Comparison of ENCODE assay signal across 8 cellular contexts in the genomic region with DNA sequence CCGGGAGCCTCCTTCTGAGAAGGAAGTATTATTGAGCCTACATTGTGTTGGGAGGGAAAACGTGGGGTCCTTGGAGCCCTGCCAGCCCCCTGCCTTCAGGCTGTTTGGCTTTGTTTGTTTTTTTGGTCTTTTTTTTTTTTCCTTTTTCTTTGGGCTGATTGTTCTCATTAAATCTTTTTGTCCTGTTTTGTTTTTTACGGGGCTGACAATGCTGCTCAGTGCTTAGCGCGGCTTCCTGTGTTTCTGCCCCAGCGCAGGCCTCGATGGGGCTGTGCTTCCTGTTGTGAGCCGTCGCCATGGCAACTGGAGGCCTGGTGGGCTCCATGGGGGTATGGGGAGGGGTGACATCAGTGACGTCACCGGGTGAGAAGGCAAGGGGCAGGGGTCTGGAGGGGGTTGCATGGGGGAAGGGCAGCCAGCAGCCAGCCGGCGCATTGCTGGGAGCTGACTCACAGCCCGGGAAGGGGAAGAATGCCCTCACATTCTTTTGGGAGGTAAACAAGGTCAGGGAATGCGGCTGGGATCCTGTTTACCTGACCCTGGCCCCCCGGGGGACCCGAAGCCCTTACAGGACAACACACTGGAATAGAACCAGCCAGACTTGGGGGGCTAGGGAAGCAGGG. TPM values are rescaled to one million over a fixed set of nuclear protein-coding genes. Genes with fewer than 3 reads are reported as not detected.
A peak's percentile ranks its signal among the peaks of the same experiment; 100 is the strongest.
DNase-seq lines count a peak whose midpoint lies in the region; ATAC-seq, FAIRE-seq and TF ChIP-seq lines count a peak whose summit lies in the region.

No MANE protein-coding gene starts in this region.

- H3K4me3 ChIP-seq in RWPE2 (ENCODE audit: severe bottlenecking): no peak overlapping the region
- H3K4me3 ChIP-seq in cardiac muscle cell: no peak overlapping the region
- H3K4me3 ChIP-seq in trophoblast cell (ENCODE audit: low read depth, low read length): no peak overlapping the region

- H2BK120ac ChIP-seq in trophoblast cell (ENCODE audit: insufficient read depth, low read length, poor library complexity): peak overlapping the region; percentile 99

- peaks cover 60% of the 10 kb centered on the region for H3K79me1 ChIP-seq in trophoblast cell (ENCODE audit: low read length)

- H4K12ac ChIP-seq in trophoblast cell (ENCODE audit: low read depth, low read length): peak overlapping the region; percentile 71

- H3K27ac ChIP-seq in RWPE2 (ENCODE audit: poor library complexity, severe bottlenecking) (peak overlapping the region; percentile 96), cardiac muscle cell (peak overlapping the region; percentile 64), trophoblast cell (ENCODE audit: low read depth, low read length) (peak overlapping the region; percentile 94)

- peak overlapping the region; percentile 96 for H3K18ac ChIP-seq in trophoblast cell (ENCODE audit: low read length)

- H3K9ac ChIP-seq in trophoblast cell (ENCODE audit: low read length): no peak overlapping the region

- WGBS in trophoblast cell (ENCODE audit: extremely low coverage, insufficient coverage, insufficient read length): no CpG with 5 or more reads among the region's 17 CpGs

- H3K4ac ChIP-seq in trophoblast cell (ENCODE audit: low read depth, low read length): peak overlapping the region; percentile 97

- peak overlapping the region; percentile 99 for H4K91ac ChIP-seq in trophoblast cell (ENCODE audit: low read depth, low read length)

- no peaks in the 10 kb centered on the region for H3K36me3 ChIP-seq in RWPE2 (ENCODE audit: low read depth)
- H3K36me3 ChIP-seq in cardiac muscle cell: no peaks in the 10 kb centered on the region
- H3K36me3 ChIP-seq in trophoblast cell (ENCODE audit: control insufficient read depth in 1 of 2, insufficient read depth in 2 of 2, low read length in 2 of 2): no peaks in the 10 kb centered on the region

- no peak overlapping the region for H3K23ac ChIP-seq in trophoblast cell (ENCODE audit: low read length)

- peak overlapping the region; percentile 25 for H3K4me2 ChIP-seq in trophoblast cell (ENCODE audit: low read length)

- peak overlapping the region; percentile 98 for H2BK5ac ChIP-seq in trophoblast cell (ENCODE audit: low read depth, low read length, poor library complexity)

- peak overlapping the region; percentile 93 for H4K8ac ChIP-seq in trophoblast cell (ENCODE audit: low read depth, low read length)

- no peaks in the 10 kb centered on the region for H3K27me3 Mint-ChIP-seq in activated naive CD8-positive, alpha-beta T cell

- FAIRE-seq in GM18507 (lab: Jason Lieb, UNC) (peak; percentile 44), urothelium cell line (lab: Jason Lieb, UNC) (peak; percentile 99)

- peak overlapping the region; percentile 99 for H2AK5ac ChIP-seq in trophoblast cell (ENCODE audit: low read length)

- no peaks in the 10 kb centered on the region for H3K9me3 ChIP-seq in RWPE2 (ENCODE audit: severe bottlenecking)
- no peaks in the 10 kb centered on the region for H3K9me3 ChIP-seq in cardiac muscle cell (ENCODE audit: low read depth)
- H3K9me3 ChIP-seq in trophoblast cell (ENCODE audit: insufficient read depth, low read depth, low read length): no peaks in the 10 kb centered on the region

- peaks cover 47% of the 10 kb centered on the region for H3K4me1 Mint-ChIP-seq in activated naive CD8-positive, alpha-beta T cell (ENCODE audit: low read depth)

- peaks cover 57% of the 10 kb centered on the region for H3K4me1 ChIP-seq in RWPE2 (ENCODE audit: insufficient read depth, poor library complexity, severe bottlenecking)
- peaks cover 26% of the 10 kb centered on the region for H3K4me1 ChIP-seq in cardiac muscle cell (ENCODE audit: low read depth)
- peaks cover 47 to 49% of the 10 kb centered on the region in 2 experiments for H3K4me1 ChIP-seq in trophoblast cell (ENCODE audit: control insufficient read depth in 1 of 2, insufficient read depth in 2 of 2, low read length in 2 of 2)

- H3K9me3 Mint-ChIP-seq in activated naive CD8-positive, alpha-beta T cell (ENCODE audit: low read depth): no peaks in the 10 kb centered on the region

- peak overlapping the region; percentile 98 for H3K14ac ChIP-seq in trophoblast cell (ENCODE audit: low read length)

- peak; percentile 46 for ATAC-seq in RWPE2 (ENCODE audit: low read depth)

- peak overlapping the region; percentile 67 for H3K4me3 Mint-ChIP-seq in activated naive CD8-positive, alpha-beta T cell

- no peaks in the 10 kb centered on the region for H3K36me3 Mint-ChIP-seq in activated naive CD8-positive, alpha-beta T cell

- no peak for TF ChIP-seq CTCF in RWPE2 (IDR thresholded peaks at IDR 0.05; ENCODE audit: poor library complexity, severe bottlenecking)
- no peak for TF ChIP-seq CTCF in cardiac muscle cell (IDR thresholded peaks at IDR 0.05; ENCODE audit: low read depth, low read length)

- H3K27ac Mint-ChIP-seq in activated naive CD8-positive, alpha-beta T cell: peak overlapping the region; percentile 87

- DNase-seq in GM18507 (ENCODE audit: extremely low spot score, insufficient read length, low read depth) (no peak), RWPE2 (ENCODE audit: low spot score) (peak; percentile 93), cardiac muscle cell (ENCODE audit: low read depth in 1 of 2, low spot score in 1 of 2) (peak; percentile 79 to 98), trophoblast cell (peak; percentile 79 to 95), urothelium cell line (ENCODE audit: low spot score) (peak; percentile 95), superior temporal gyrus (ENCODE audit: extremely low spot score) (no peak), inferior parietal cortex (ENCODE audit: extremely low spot score) (no peak)

- H3K79me2 ChIP-seq in trophoblast cell (ENCODE audit: control insufficient read depth, insufficient read depth, low read length, poor library complexity): peaks cover 22% of the 10 kb centered on the region

- peak overlapping the region; percentile 57 for H2AFZ ChIP-seq in trophoblast cell (ENCODE audit: insufficient read depth, low read length, poor library complexity)

- peak overlapping the region; percentile 99 for H2BK12ac ChIP-seq in trophoblast cell (ENCODE audit: low read length)

- no peaks in the 10 kb centered on the region for H3K27me3 ChIP-seq in RWPE2 (ENCODE audit: insufficient read depth, poor library complexity, severe bottlenecking)
- no peaks in the 10 kb centered on the region for H3K27me3 ChIP-seq in cardiac muscle cell
- H3K27me3 ChIP-seq in trophoblast cell (ENCODE audit: insufficient read depth, low read length): no peaks in the 10 kb centered on the region

RNA-seq across cellular contexts. Expression of a gene that starts 22.1 kb away (rescaled TPM):
- 8.9 and 31.3 TPM in 2 replicates for total RNA-seq in cardiac muscle cell
- 10.2 and 10.9 TPM in 2 replicates for polyA plus RNA-seq in cardiac muscle cell
- 1.8 TPM in 2 replicates for polyA plus RNA-seq in trophoblast cell (2013)

Comparison
In these comparisons a context has a peak if more than half of its experiments do, and no peak if none do; other contexts are left out.
1. DNase-seq: peak in RWPE2 (single experiment), cardiac muscle cell (2 of 2), trophoblast cell (2 of 2) and urothelium cell line (single experiment); none in GM18507 (single experiment), superior temporal gyrus (single experiment) and inferior parietal cortex (single experiment).
2. Peak in every context shown above with its lines, with median percentiles within 50 percentile points of each other: H3K27ac ChIP-seq.